1 cellular context compared by ENCODE assay signal in the genomic region with DNA sequence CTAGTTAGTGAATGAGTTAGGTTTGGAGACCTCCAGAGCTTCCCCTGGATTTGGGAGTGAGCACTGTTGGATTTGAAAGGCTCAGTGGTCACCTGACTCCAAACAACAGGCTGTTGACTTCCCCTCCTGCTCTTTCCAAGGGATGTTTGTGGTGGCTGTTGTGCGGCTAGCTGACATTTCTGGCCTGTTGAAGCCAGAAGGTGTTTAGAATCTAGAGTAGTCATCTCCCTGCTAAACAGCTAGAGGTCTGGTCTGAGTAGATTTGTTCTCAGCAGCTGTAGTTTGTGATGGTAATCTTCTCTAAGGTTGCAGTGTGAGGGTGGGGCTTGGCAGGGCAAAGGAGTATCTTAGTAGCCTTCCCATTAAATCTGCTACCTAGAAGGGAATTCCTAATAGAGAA.
TF ChIP-seq lines count a peak whose summit lies in the region.

No MANE protein-coding gene starts in this region.

TF ChIP-seq in SK-N-SH, 30 proteins besides CTCF, POLR2A, EP300 and RAD21:
- TF ChIP-seq GATA2 (CRISPR knock-in tag; IDR thresholded peaks at IDR 0.05), result peak; percentile 26; the same call in 1 of the 2 replicates
- TF ChIP-seq, protein P1, sequence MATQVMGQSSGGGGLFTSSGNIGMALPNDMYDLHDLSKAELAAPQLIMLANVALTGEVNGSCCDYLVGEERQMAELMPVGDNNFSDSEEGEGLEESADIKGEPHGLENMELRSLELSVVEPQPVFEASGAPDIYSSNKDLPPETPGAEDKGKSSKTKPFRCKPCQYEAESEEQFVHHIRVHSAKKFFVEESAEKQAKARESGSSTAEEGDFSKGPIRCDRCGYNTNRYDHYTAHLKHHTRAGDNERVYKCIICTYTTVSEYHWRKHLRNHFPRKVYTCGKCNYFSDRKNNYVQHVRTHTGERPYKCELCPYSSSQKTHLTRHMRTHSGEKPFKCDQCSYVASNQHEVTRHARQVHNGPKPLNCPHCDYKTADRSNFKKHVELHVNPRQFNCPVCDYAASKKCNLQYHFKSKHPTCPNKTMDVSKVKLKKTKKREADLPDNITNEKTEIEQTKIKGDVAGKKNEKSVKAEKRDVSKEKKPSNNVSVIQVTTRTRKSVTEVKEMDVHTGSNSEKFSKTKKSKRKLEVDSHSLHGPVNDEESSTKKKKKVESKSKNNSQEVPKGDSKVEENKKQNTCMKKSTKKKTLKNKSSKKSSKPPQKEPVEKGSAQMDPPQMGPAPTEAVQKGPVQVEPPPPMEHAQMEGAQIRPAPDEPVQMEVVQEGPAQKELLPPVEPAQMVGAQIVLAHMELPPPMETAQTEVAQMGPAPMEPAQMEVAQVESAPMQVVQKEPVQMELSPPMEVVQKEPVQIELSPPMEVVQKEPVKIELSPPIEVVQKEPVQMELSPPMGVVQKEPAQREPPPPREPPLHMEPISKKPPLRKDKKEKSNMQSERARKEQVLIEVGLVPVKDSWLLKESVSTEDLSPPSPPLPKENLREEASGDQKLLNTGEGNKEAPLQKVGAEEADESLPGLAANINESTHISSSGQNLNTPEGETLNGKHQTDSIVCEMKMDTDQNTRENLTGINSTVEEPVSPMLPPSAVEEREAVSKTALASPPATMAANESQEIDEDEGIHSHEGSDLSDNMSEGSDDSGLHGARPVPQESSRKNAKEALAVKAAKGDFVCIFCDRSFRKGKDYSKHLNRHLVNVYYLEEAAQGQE (IDR thresholded peaks at IDR 0.05; ENCODE audit: low read depth, low read length), result no peak
